Comparison of ENCODE assay signal across 8 cellular contexts in genomic region chr14:52706724-52707706, GRCh38. TPM values are rescaled to one million over a fixed set of nuclear protein-coding genes. Genes with fewer than 3 reads are reported as not detected.
DNase-seq lines count a peak whose midpoint lies in the region; ATAC-seq and TF ChIP-seq lines count a peak whose summit lies in the region.

TSS of gene PSMC6 (plus strand) at chr14:52707200. CDS start at chr14:52707220, 20 bp downstream.

- no peak for TF ChIP-seq CTCF in GM06990 (IDR thresholded peaks at IDR 0.05; ENCODE audit: insufficient read depth, low read length, poor library complexity, severe bottlenecking)
- TF ChIP-seq CTCF in NB4 (IDR thresholded peaks at IDR 0.05; ENCODE audit: low read depth, low read length): no peak
- peak in 1 of 4 experiments; percentile 2 for TF ChIP-seq CTCF in gastroesophageal sphincter (IDR thresholded peaks at IDR 0.05)
- TF ChIP-seq CTCF in suprapubic skin (IDR thresholded peaks at IDR 0.05): no peak

- H3K9me3 ChIP-seq in gastroesophageal sphincter: no peaks in the 10 kb centered on the region
- no peaks in the 10 kb centered on the region for H3K9me3 ChIP-seq in suprapubic skin

- 0% methylated on average over 4 to 24 of the region's 43 CpGs for WGBS in gastroesophageal sphincter (ENCODE audit: low coverage in 1 of 2), 2 donors
- WGBS in suprapubic skin: 1% methylated on average over 35 of the region's 43 CpGs

- peaks cover 47% of the 10 kb centered on the region for H3K4me1 Mint-ChIP-seq in activated naive CD4-positive, alpha-beta T cell treated with anti-CD3 and anti-CD28 coated beads for 36 hours (ENCODE audit: low read depth)

- TF ChIP-seq EP300 in gastroesophageal sphincter (IDR thresholded peaks at IDR 0.05) (no peak), suprapubic skin (IDR thresholded peaks at IDR 0.05) (no peak)

- peaks cover 26% of the 10 kb centered on the region for H3K36me3 Mint-ChIP-seq in activated naive CD4-positive, alpha-beta T cell treated with anti-CD3 and anti-CD28 coated beads for 36 hours (ENCODE audit: low read depth)

- H3K4me3 Mint-ChIP-seq in activated naive CD4-positive, alpha-beta T cell treated with anti-CD3 and anti-CD28 coated beads for 36 hours: peak within 1 kb of the TSS; percentile 100

- H3K36me3 ChIP-seq in GM06990 (ENCODE audit: control insufficient read depth, insufficient read depth, low read length): no peaks in the 10 kb centered on the region; the same call in none of the 2 replicates
- peaks cover 5 to 36% of the 10 kb centered on the region in 2 donors for H3K36me3 ChIP-seq in gastroesophageal sphincter
- peaks cover 20% of the 10 kb centered on the region for H3K36me3 ChIP-seq in suprapubic skin

- DNase-seq in GM06990 (ENCODE audit: extremely low read depth, insufficient read length): peak; percentile 92
- peak; percentile 93 for DNase-seq in NB4 (ENCODE audit: low read depth)
- DNase-seq in SK-N-DZ (ENCODE audit: low spot score): peak; percentile 93
- DNase-seq in activated naive CD4-positive, alpha-beta T cell treated with anti-CD3 and anti-CD28 coated beads for 36 hours: peak; percentile 97
- DNase-seq in occipital lobe (lab: John Stamatoyannopoulos, UW): peak; percentile 94
- DNase-seq in suprapubic skin (ENCODE audit: low spot score in 2 of 2): peak; percentile 97

- peak; percentile 94 for ATAC-seq in HG02571 (IDR thresholded peaks at IDR 0.05; ENCODE audit: unreplicated experiment)
- peak; percentile 99 for ATAC-seq in gastroesophageal sphincter

- no peaks in the 10 kb centered on the region for H3K27me3 ChIP-seq in GM06990 (replicated peaks; ENCODE audit: control insufficient read depth, insufficient read depth, low read length)
- no peaks in the 10 kb centered on the region for H3K27me3 ChIP-seq in gastroesophageal sphincter
- no peaks in the 10 kb centered on the region for H3K27me3 ChIP-seq in suprapubic skin

- H3K9me3 Mint-ChIP-seq in activated naive CD4-positive, alpha-beta T cell treated with anti-CD3 and anti-CD28 coated beads for 36 hours: no peaks in the 10 kb centered on the region

- no peaks in the 10 kb centered on the region for H3K27me3 Mint-ChIP-seq in activated naive CD4-positive, alpha-beta T cell treated with anti-CD3 and anti-CD28 coated beads for 36 hours (ENCODE audit: low read depth)

- peaks cover 9 to 40% (median 11%) of the 10 kb centered on the region in 3 donors for H3K4me1 ChIP-seq in gastroesophageal sphincter
- H3K4me1 ChIP-seq in suprapubic skin: peaks cover 21% of the 10 kb centered on the region

- peak; percentile 96 for TF ChIP-seq POLR2A in NB4 (IDR thresholded peaks at IDR 0.05; ENCODE audit: extremely low read depth, insufficient read length)
- TF ChIP-seq POLR2A in gastroesophageal sphincter (IDR thresholded peaks at IDR 0.05): peak; percentile 27 to 47
- peak in 1 of 2 donors; percentile 69 for TF ChIP-seq POLR2A in suprapubic skin (IDR thresholded peaks at IDR 0.05)

- H3K27ac ChIP-seq in gastroesophageal sphincter (peak within 1 kb of the TSS; percentile 88 to 89 (median 88)), suprapubic skin (peak within 1 kb of the TSS; percentile 86)

- intact Hi-C loops in activated naive CD4-positive, alpha-beta T cell treated with anti-CD3 and anti-CD28 coated beads for 36 hours (cut with micrococcal nuclease): loop anchor here (1.0 to 2.0 kb wide), 8 partner anchors 13 to 1689 kb away; partner anchors contain the start of genes DDHD1, GNPNAT1, GPR137C and STYX

- peak within 1 kb of the TSS; percentile 97 for H3K27ac Mint-ChIP-seq in activated naive CD4-positive, alpha-beta T cell treated with anti-CD3 and anti-CD28 coated beads for 36 hours

- CTCF ChIA-PET in activated naive CD4-positive, alpha-beta T cell treated with anti-CD3 and anti-CD28 coated beads for 36 hours (lab: Charles Lee): interaction anchor here (0.7 to 1.0 kb wide), 2 partner anchors 18 to 1475 kb away, joined by 3 read pairs; no protein-coding TSS in a partner anchor

- H3K4me3 ChIP-seq in GM06990 (replicated peaks; ENCODE audit: low read depth, low read length): peak within 1 kb of the TSS; percentile 73
- peak within 1 kb of the TSS; percentile 89 for H3K4me3 ChIP-seq in NB4 (ENCODE audit: low read depth, low read length)
- H3K4me3 ChIP-seq in gastroesophageal sphincter: peak within 1 kb of the TSS; percentile 70 to 88
- H3K4me3 ChIP-seq in suprapubic skin: peak within 1 kb of the TSS; percentile 79

RNA-seq across cellular contexts. Expression of gene PSMC6, which starts in this region (rescaled TPM):
- polyA plus RNA-seq in SK-N-DZ (2014; cell fraction: cytosol; rRNA removed): 138 and 146 TPM in 2 replicates
- polyA plus RNA-seq in SK-N-DZ (2014; cell fraction: nucleus; rRNA removed): 174 and 209 TPM in 2 replicates
- 100 to 1,000 TPM; 103 to 114 TPM for total RNA-seq in activated naive CD4-positive, alpha-beta T cell treated with anti-CD3 and anti-CD28 coated beads for 36 hours
- total RNA-seq in gastroesophageal sphincter (100 to 1,000 TPM in 1 of 4 donors, 10 to 100 TPM in 3; 63.1 to 103 (median 74.1) TPM), occipital lobe (131 TPM), suprapubic skin (10 to 100 TPM; 53.8 to 78.1 (median 67.1) TPM)

Comparison
In these comparisons a context has a peak if more than half of its experiments do, and no peak if none do; other contexts are left out.
1. Peak in every context shown above with its lines: DNase-seq, ATAC-seq, H3K4me3 ChIP-seq and H3K27ac ChIP-seq.